In the genomic region with DNA sequence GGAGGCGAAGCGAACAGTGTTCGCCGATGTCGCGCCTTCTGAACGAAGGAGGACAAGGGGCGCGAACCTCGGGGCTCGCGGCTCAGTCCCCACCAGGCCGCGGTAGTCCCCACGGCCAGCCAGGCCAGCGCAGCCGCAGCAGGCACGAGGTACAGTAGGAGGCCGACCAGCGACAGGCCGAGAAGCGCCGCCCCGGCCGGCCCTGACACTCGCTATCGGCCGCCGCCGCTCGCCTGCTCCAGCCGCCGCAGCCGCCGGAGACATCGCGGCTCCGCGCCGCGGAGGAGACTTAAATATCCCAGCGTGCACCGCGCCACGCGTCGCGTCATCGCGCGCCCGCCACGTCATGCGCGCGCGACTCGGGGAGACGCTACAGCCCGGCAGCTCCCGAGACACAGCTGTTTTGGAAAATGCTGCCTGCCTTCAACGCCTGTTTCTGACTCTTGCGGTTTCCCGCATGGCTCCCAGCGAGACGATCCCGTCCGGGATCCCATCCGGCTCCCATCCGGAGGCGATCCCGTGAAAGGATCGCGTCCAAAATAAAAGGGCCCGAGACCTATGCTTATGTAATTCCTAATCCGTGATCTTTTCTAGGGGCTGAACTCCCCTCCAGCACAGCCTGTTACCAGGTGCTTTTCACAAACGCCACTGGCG, we compare ENCODE assay signal across 8 cellular contexts. TPM values are rescaled to one million over a fixed set of nuclear protein-coding genes. Genes with fewer than 3 reads are reported as not detected.
DNase-seq lines count a peak whose midpoint lies in the region; ATAC-seq and TF ChIP-seq lines count a peak whose summit lies in the region.
"Not testable (repeated sequence)": the region's sequence is repeated elsewhere in the genome, so short reads cannot be mapped to it uniquely, and the experiment has no call there.

A gene (minus strand): TSS at position 291 of the 654 bp plus-strand sequence. CDS start 1,215 bp downstream, outside the sequence.

- H3K36me3 ChIP-seq in muscle layer of duodenum (ENCODE audit: control insufficient read depth in 1 of 2, insufficient read depth in 2 of 2, low read length in 2 of 2) = not testable (repeated sequence)

- peak; percentile 25 for DNase-seq in Daoy (ENCODE audit: low read depth)
- peak; percentile 48 for DNase-seq in SK-MEL-5 (ENCODE audit: low read depth, low spot score)
- peak; percentile 42 for DNase-seq in activated naive CD4-positive, alpha-beta T cell treated with anti-CD3 and anti-CD28 coated beads, Interleukin-2, amount 50 U/mL, for 16 hours
- peak; percentile 11 for DNase-seq in fibroblast of pulmonary artery (ENCODE audit: low read depth)
- peak; percentile 37 to 78 for DNase-seq in stimulated activated effector memory CD8-positive, alpha-beta T cell treated with anti-CD3 and anti-CD28 coated beads, Interleukin-12 subunit alpha, Interleukin-12 subunit beta, amount 100 ng/mL, for 72 hours (ENCODE audit: low spot score in 2 of 2)

- not testable (repeated sequence) for H3K27me3 ChIP-seq in muscle layer of duodenum (ENCODE audit: low read depth, low read length)

- TF ChIP-seq CTCF in fibroblast of pulmonary artery (IDR thresholded peaks at IDR 0.05; ENCODE audit: low read length, missing control alignments) = not testable (repeated sequence)

- H3K36me3 Mint-ChIP-seq in stimulated activated effector memory CD8-positive, alpha-beta T cell treated with anti-CD3 and anti-CD28 coated beads, Interleukin-12 subunit alpha, Interleukin-12 subunit beta, amount 100 ng/mL, for 72 hours = peaks cover 39% of the 10 kb centered on the region

- in situ Hi-C loops in SK-MEL-5 (cut with HindIII; ENCODE audit: low pct_unique_long_range_greater_than_20kb, low sequenced_read_pairs) = not testable (repeated sequence)

- H3K27ac ChIP-seq in muscle layer of duodenum (ENCODE audit: low read length) = peak within 1 kb of the TSS; percentile 67

- peak within 1 kb of the TSS; percentile 91 for H3K27ac Mint-ChIP-seq in stimulated activated effector memory CD8-positive, alpha-beta T cell treated with anti-CD3 and anti-CD28 coated beads, Interleukin-12 subunit alpha, Interleukin-12 subunit beta, amount 100 ng/mL, for 72 hours

- ATAC-seq in GM21529 (IDR thresholded peaks at IDR 0.05; ENCODE audit: unreplicated experiment) (peak; percentile 80), HG03521 (IDR thresholded peaks at IDR 0.05; ENCODE audit: unreplicated experiment) (peak; percentile 80)
- peak; percentile 96 for ATAC-seq in stimulated activated effector memory CD8-positive, alpha-beta T cell treated with anti-CD3 and anti-CD28 coated beads, Interleukin-12 subunit alpha, Interleukin-12 subunit beta, amount 100 ng/mL, for 72 hours

- not testable (repeated sequence) for H3K9me3 Mint-ChIP-seq in stimulated activated effector memory CD8-positive, alpha-beta T cell treated with anti-CD3 and anti-CD28 coated beads, Interleukin-12 subunit alpha, Interleukin-12 subunit beta, amount 100 ng/mL, for 72 hours

- peak within 1 kb of the TSS; percentile 72 for H3K4me3 Mint-ChIP-seq in stimulated activated effector memory CD8-positive, alpha-beta T cell treated with anti-CD3 and anti-CD28 coated beads, Interleukin-12 subunit alpha, Interleukin-12 subunit beta, amount 100 ng/mL, for 72 hours

- not testable (repeated sequence) for H3K9me3 ChIP-seq in muscle layer of duodenum (ENCODE audit: control insufficient read depth in 1 of 2, low read length in 2 of 2)

- not testable (repeated sequence) for H3K4me1 Mint-ChIP-seq in stimulated activated effector memory CD8-positive, alpha-beta T cell treated with anti-CD3 and anti-CD28 coated beads, Interleukin-12 subunit alpha, Interleukin-12 subunit beta, amount 100 ng/mL, for 72 hours

- not testable (repeated sequence) for H3K4me1 ChIP-seq in muscle layer of duodenum (ENCODE audit: control insufficient read depth in 1 of 2, insufficient read depth in 2 of 2, low read length in 2 of 2)

- H3K4me3 ChIP-seq in fibroblast of pulmonary artery (replicated peaks; ENCODE audit: low read depth, low read length) (peak within 1 kb of the TSS; percentile 62), muscle layer of duodenum (ENCODE audit: low read depth in 1 of 2, low read length in 2 of 2) (peak within 1 kb of the TSS; percentile 37 to 53)

RNA-seq across cellular contexts. Expression of the gene that starts here (rescaled TPM):
- total RNA-seq in Daoy (2014; rRNA removed; shearing (Covaris generic)) = 2.9 and 4.4 TPM in 2 replicates
- total RNA-seq in SK-MEL-5 (2014; rRNA removed; shearing (Covaris generic)) = 4.5 and 8.2 TPM in 2 replicates
- 26.2 and 27.1 TPM in 2 replicates for polyA plus RNA-seq in SK-MEL-5 (2015; cell fraction: cytosol; rRNA removed)
- 9.6 and 14.5 TPM in 2 replicates for polyA plus RNA-seq in SK-MEL-5 (2015; cell fraction: nucleus; rRNA removed)

Comparison
In these comparisons a context has a peak if more than half of its experiments do, and no peak if none do; other contexts are left out.
1. Peak in every context shown above with its lines: DNase-seq, ATAC-seq, H3K4me3 ChIP-seq and H3K27ac ChIP-seq.